Comparison of ENCODE assay signal across 8 cellular contexts in the genomic region with DNA sequence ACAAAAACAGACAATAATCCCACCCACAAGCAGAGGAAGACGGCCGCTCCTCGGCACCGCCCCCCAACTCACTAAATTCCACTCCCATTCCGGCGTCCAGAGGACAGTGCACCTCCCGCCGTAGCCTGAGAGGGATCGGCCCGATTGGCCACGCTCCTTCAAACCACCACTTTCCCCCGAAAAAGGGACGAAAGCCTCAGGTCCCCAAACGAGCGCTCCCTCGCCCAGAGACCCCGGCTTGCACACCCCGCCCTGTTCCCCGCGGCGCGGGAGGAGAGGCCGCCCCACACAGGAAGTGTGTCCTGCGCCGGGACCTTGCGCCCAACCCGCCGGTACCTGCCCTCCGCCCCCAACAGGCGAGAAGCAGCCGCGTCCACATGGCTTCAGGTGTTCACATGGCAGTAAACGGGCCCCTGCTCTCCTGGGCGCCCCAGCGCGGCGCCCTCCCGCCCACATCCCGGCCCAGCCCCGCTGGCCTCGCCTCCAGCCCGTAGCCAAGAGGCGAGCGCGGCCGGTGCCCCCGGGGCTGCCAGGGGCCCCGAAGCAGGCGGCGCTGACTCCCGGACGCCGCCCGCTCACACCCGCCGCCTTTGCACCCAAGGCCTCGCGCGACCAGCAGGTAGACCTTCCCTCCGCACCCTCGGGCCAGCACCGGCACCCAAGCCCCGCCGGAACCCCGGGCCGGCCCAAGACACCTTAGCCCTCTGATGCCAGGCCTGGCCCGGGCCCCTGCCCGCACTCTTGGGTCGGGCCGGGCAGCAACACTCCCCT. TPM values are rescaled to one million over a fixed set of nuclear protein-coding genes. Genes with fewer than 3 reads are reported as not detected.
A peak's percentile ranks its signal among the peaks of the same experiment; 100 is the strongest.
DNase-seq lines count a peak whose midpoint lies in the region; ATAC-seq and TF ChIP-seq lines count a peak whose summit lies in the region.

No MANE protein-coding gene starts in this region.

- POLR2A ChIA-PET in activated naive CD8-positive, alpha-beta T cell treated with anti-CD3 and anti-CD28 coated beads, Interleukin-2, amount 10 ng/mL, durations not matched to agents 7 days and 5 days (lab: Charles Lee) = interaction anchor here (0.6 kb wide), 3 partner anchors 91 to 565 kb away, joined by 3 to 7 read pairs (median 3); no protein-coding TSS in a partner anchor

- peak overlapping the region; percentile 91 for H3K9ac ChIP-seq in SK-N-MC (ENCODE audit: insufficient read length)

- no peaks in the 10 kb centered on the region for H3K27me3 Mint-ChIP-seq in activated naive CD8-positive, alpha-beta T cell treated with anti-CD3 and anti-CD28 coated beads, Interleukin-2, amount 10 ng/mL, durations not matched to agents 7 days and 5 days

- no peaks in the 10 kb centered on the region for H3K9me3 ChIP-seq in SK-N-MC (ENCODE audit: low read depth, low read length)
- H3K9me3 ChIP-seq in right atrium auricular region = no peaks in the 10 kb centered on the region
- H3K9me3 ChIP-seq in gastrocnemius medialis = no peaks in the 10 kb centered on the region

- TF ChIP-seq CTCF in right atrium auricular region (IDR thresholded peaks at IDR 0.05) = peak in 1 of 2 donors; percentile 9
- TF ChIP-seq CTCF in gastrocnemius medialis (IDR thresholded peaks at IDR 0.05 in 4 of 5, conservative IDR thresholded peaks at IDR 0.05 in 1 of 5) = no peak

- H3K27ac ChIP-seq in SK-N-MC (0 out of 2 replicates have a peak overlapping the region, but pooled peaks have one; percentile 31), right atrium auricular region (peak overlapping the region; percentile 79 to 84), gastrocnemius medialis (peak overlapping the region; percentile 87 to 90 (median 88))

- intact Hi-C loops in gastrocnemius medialis (cut with DNase I; ENCODE audit: low total_unique reads) = loop anchor here (2.0 kb wide), 1 partner anchor 99 kb away; no protein-coding TSS in a partner anchor

- in situ Hi-C loops in gastrocnemius medialis (cut with MboI; ENCODE audit: low sequenced_read_pairs in 4 of 4) = loop anchor here in 1 of 4 donors (10.0 kb wide), 1 partner anchor 175 kb away; a partner anchor contains a TSS

- peak overlapping the region; percentile 85 for H3K27ac Mint-ChIP-seq in activated naive CD8-positive, alpha-beta T cell treated with anti-CD3 and anti-CD28 coated beads, Interleukin-2, amount 10 ng/mL, durations not matched to agents 7 days and 5 days

- DNase-seq in DMS153 (lab: John Stamatoyannopoulos, UW) (peak; percentile 44), HT1080 (ENCODE audit: low read depth) (peak; percentile 47), SK-N-MC (ENCODE audit: low read depth, low spot score) (no peak), right atrium auricular region (ENCODE audit: low spot score) (no peak), gastrocnemius medialis (peak in 1 of 2 donors; percentile 12), putamen (ENCODE audit: low spot score) (no peak)
- DNase-seq in activated naive CD8-positive, alpha-beta T cell treated with anti-CD3 and anti-CD28 coated beads, Interleukin-2, amount 10 ng/mL, durations not matched to agents 7 days and 5 days = peak; percentile 79

- no peaks in the 10 kb centered on the region for H3K36me3 ChIP-seq in SK-N-MC (ENCODE audit: insufficient read depth, low read length)
- H3K36me3 ChIP-seq in right atrium auricular region = no peaks in the 10 kb centered on the region
- H3K36me3 ChIP-seq in gastrocnemius medialis = no peaks in the 10 kb centered on the region

- H3K27me3 ChIP-seq in right atrium auricular region (no peaks in the 10 kb centered on the region), gastrocnemius medialis (no peaks in the 10 kb centered on the region)

- H3K4me1 ChIP-seq in right atrium auricular region (peaks cover 0 to 19% of the 10 kb centered on the region in 2 donors), gastrocnemius medialis (peaks cover 13 to 17% of the 10 kb centered on the region in 2 donors)

- H3K36me3 Mint-ChIP-seq in activated naive CD8-positive, alpha-beta T cell treated with anti-CD3 and anti-CD28 coated beads, Interleukin-2, amount 10 ng/mL, durations not matched to agents 7 days and 5 days = peaks cover 3% of the 10 kb centered on the region

- peak; percentile 46 for ATAC-seq in GM21360 (IDR thresholded peaks at IDR 0.05; ENCODE audit: unreplicated experiment)
- peak; percentile 74 for ATAC-seq in activated naive CD8-positive, alpha-beta T cell treated with anti-CD3 and anti-CD28 coated beads, Interleukin-2, amount 10 ng/mL, durations not matched to agents 7 days and 5 days (ENCODE audit: low read depth)
- ATAC-seq in gastrocnemius medialis = peak; percentile 31 to 41

- H3K4me1 Mint-ChIP-seq in activated naive CD8-positive, alpha-beta T cell treated with anti-CD3 and anti-CD28 coated beads, Interleukin-2, amount 10 ng/mL, durations not matched to agents 7 days and 5 days = peaks cover 24% of the 10 kb centered on the region

- H3K9me3 Mint-ChIP-seq in activated naive CD8-positive, alpha-beta T cell treated with anti-CD3 and anti-CD28 coated beads, Interleukin-2, amount 10 ng/mL, durations not matched to agents 7 days and 5 days = no peaks in the 10 kb centered on the region

- H3K4me3 ChIP-seq in SK-N-MC (peak overlapping the region; percentile 93), right atrium auricular region (peak overlapping the region; percentile 91 to 99), gastrocnemius medialis (peak overlapping the region; percentile 98 to 100 (median 98))

- no peak for TF ChIP-seq POLR2A in gastrocnemius medialis (IDR thresholded peaks at IDR 0.05)

- H3K4me3 Mint-ChIP-seq in activated naive CD8-positive, alpha-beta T cell treated with anti-CD3 and anti-CD28 coated beads, Interleukin-2, amount 10 ng/mL, durations not matched to agents 7 days and 5 days = peak overlapping the region; percentile 96

RNA-seq across cellular contexts. Expression of a gene that starts 0.9 kb away (rescaled TPM):
- total RNA-seq in HT1080 (2014; rRNA removed; shearing (Covaris generic)) = 33.6 and 41.4 TPM in 2 replicates
- polyA plus RNA-seq in HT1080 (2015; cell fraction: cytosol; rRNA removed) = 16.2 and 18.6 TPM in 2 replicates
- 21.5 and 23.1 TPM in 2 replicates for polyA plus RNA-seq in HT1080 (2015; cell fraction: nucleus; rRNA removed)
- total RNA-seq in activated naive CD8-positive, alpha-beta T cell treated with anti-CD3 and anti-CD28 coated beads, Interleukin-2, amount 10 ng/mL, durations not matched to agents 7 days and 5 days = 10 to 100 TPM; 77.0 to 87.4 TPM
- total RNA-seq in right atrium auricular region (10 to 100 TPM; 13.6 to 15.5 TPM), gastrocnemius medialis (10 to 100 TPM in 3 of 4 donors, 1 to 10 TPM in 1; 9.9 to 14.4 (median 12.4) TPM)

Comparison
In these comparisons a context has a peak if more than half of its experiments do, and no peak if none do; other contexts are left out.
1. DNase-seq: peak in DMS153 (single experiment), HT1080 (single experiment) and activated naive CD8-positive, alpha-beta T cell treated with anti-CD3 and anti-CD28 coated beads, Interleukin-2, amount 10 ng/mL, durations not matched to agents 7 days and 5 days (single experiment); none in SK-N-MC (single experiment), right atrium auricular region (single experiment) and putamen (single experiment).
2. H3K27ac ChIP-seq: peak in every context shown above with its lines; median percentile 88 in gastrocnemius medialis; 82 in right atrium auricular region; 31 in SK-N-MC.
3. Peak in every context shown above with its lines, with median percentiles within 50 percentile points of each other: ATAC-seq and H3K4me3 ChIP-seq.